In the genomic region with DNA sequence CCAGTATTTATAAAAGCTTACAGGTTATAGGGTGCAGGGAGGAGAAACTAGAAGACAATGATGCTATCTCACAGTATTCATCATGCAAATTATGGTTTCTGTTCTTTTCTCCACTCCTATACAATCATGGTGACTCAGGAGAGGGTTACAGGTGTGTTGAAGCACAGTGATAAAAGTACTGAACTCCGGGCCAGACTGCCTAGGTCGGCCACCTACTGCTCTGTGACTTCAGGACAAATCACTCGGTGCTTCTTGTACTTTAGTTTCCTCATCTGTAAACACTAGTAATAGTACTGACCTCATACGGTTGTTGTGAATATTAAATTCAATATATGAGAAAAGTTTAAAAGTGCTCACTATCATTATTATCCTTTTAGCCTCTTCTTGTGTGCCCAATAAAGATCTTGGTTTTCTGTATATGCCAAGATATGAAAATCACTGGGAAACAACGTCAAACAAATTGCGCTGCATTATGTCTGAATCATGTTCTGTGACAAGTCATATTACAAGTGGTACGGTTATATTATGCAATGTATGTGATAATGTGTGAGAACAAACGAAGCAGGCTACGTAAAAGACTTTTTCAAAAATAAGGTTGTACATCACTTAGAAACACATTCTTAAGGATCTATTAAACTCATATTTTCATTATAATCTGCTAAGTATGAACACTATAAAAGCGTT, we compare ENCODE assay signal across 1 cellular context.
A peak's percentile ranks its signal among the peaks of the same experiment; 100 is the strongest.
TF ChIP-seq lines count a peak whose summit lies in the region.

No MANE protein-coding gene starts in this region.

TF ChIP-seq in HEK293, 187 proteins besides CTCF, POLR2A, EP300 and RAD21 (continued from another document):
- TF ChIP-seq, protein P1, sequence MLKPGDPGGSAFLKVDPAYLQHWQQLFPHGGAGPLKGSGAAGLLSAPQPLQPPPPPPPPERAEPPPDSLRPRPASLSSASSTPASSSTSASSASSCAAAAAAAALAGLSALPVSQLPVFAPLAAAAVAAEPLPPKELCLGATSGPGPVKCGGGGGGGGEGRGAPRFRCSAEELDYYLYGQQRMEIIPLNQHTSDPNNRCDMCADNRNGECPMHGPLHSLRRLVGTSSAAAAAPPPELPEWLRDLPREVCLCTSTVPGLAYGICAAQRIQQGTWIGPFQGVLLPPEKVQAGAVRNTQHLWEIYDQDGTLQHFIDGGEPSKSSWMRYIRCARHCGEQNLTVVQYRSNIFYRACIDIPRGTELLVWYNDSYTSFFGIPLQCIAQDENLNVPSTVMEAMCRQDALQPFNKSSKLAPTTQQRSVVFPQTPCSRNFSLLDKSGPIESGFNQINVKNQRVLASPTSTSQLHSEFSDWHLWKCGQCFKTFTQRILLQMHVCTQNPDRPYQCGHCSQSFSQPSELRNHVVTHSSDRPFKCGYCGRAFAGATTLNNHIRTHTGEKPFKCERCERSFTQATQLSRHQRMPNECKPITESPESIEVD (tag by site-specific recombination; IDR thresholded peaks at IDR 0.05) = peak; percentile 64
- TF ChIP-seq ZNF132 (tag by site-specific recombination; IDR thresholded peaks at IDR 0.05; ENCODE audit: borderline replicate concordance) (no peak), ZNF24 (tag by site-specific recombination; IDR thresholded peaks at IDR 0.05) (no peak), SCRT1 (tag by site-specific recombination; IDR thresholded peaks at IDR 0.05; ENCODE audit: borderline replicate concordance) (peak; percentile 78), ZNF157 (tag by site-specific recombination; IDR thresholded peaks at IDR 0.05) (no peak), GLIS2 (tag by site-specific recombination; IDR thresholded peaks at IDR 0.05) (no peak), ZNF785 (tag by site-specific recombination; IDR thresholded peaks at IDR 0.05) (no peak), ZBTB20 (tag by site-specific recombination; IDR thresholded peaks at IDR 0.05) (no peak), ZNF138 (tag by site-specific recombination; IDR thresholded peaks at IDR 0.05; ENCODE audit: borderline replicate concordance) (no peak)
